ENCODE assay signal across 15 cellular contexts in the genomic region with DNA sequence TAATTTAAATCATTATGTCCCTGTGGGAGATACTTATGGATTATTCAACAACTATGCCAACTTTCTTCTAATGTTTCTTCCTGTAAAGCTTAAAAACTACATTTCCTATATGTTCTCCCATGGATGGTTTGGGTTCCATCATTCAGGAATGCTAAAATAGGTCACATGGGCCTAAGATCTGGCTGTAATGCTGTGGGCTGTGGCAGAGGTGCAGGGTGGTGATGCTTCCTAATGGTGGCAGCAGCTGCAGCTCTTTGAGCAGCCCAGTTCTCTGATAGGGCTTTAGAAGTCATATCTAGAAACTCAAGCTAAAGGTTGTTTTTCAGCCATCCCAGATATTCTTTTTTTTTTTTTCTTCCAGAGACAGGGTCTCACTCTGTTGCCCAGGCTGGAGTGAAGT.
DNase-seq lines count a peak whose midpoint lies in the region; ATAC-seq, FAIRE-seq and TF ChIP-seq lines count a peak whose summit lies in the region.
"Had no signal": no experiment of that assay in that cellular context is flagged by ENCODE, and none has a peak within 500 bp of the region (broad histone marks: within the 10 kb centered on the region; RNA-seq: fewer than 3 reads in every experiment).

No MANE protein-coding gene starts in this region.

- H3K4me2 ChIP-seq in OCI-LY7 (ENCODE audit: low read length) = no peak overlapping the region

- no peaks in the 10 kb centered on the region for H3K9me2 ChIP-seq in OCI-LY7 (ENCODE audit: insufficient read depth, low read length)

- no peak overlapping the region for H2AFZ ChIP-seq in OCI-LY7 (ENCODE audit: low read length)

- intact Hi-C loops in left ventricle myocardium inferior (cut with micrococcal nuclease) (no loop called here), OCI-LY7 (cut with micrococcal nuclease; ENCODE audit: unreplicated experiment) (no loop called here), left ventricle myocardium superior (cut with micrococcal nuclease) (no loop called here), thyroid gland (cut with DNase I) (no loop called here)

- H3K79me2 ChIP-seq in OCI-LY7 (ENCODE audit: insufficient read depth, low read depth, low read length) = no peaks in the 10 kb centered on the region

- ATAC-seq in left ventricle myocardium superior (peak; percentile 60), GM19351 (IDR thresholded peaks at IDR 0.05; ENCODE audit: unreplicated experiment) (no peak)
- ATAC-seq: activated naive CD8-positive, alpha-beta T cell treated with anti-CD3 and anti-CD28 coated beads, Interleukin-2, amount 50 U/mL, for 24 hours had no signal

- no peaks in the 10 kb centered on the region for H4K20me1 ChIP-seq in OCI-LY7 (ENCODE audit: insufficient read depth, low read length)

- H3K27ac ChIP-seq in left ventricle myocardium inferior (replicated peaks) (no peak overlapping the region), right atrium auricular region (peak overlapping the region in 1 of 2 donors; percentile 13), OCI-LY7 (ENCODE audit: low read depth, low read length, poor library complexity, severe bottlenecking) (no peak overlapping the region), thyroid gland (no peak overlapping the region)

- H3K27me3 ChIP-seq in left ventricle myocardium inferior (ENCODE audit: low read depth) = no peaks in the 10 kb centered on the region
- no peaks in the 10 kb centered on the region for H3K27me3 ChIP-seq in right atrium auricular region
- no peaks in the 10 kb centered on the region for H3K27me3 ChIP-seq in thyroid gland

- no peaks in the 10 kb centered on the region for H3K36me3 ChIP-seq in left ventricle myocardium inferior
- H3K36me3 ChIP-seq in right atrium auricular region = no peaks in the 10 kb centered on the region
- H3K36me3 ChIP-seq in OCI-LY7 (ENCODE audit: insufficient read depth, low read length) = peaks cover 22% of the 10 kb centered on the region
- H3K36me3 ChIP-seq in thyroid gland = no peaks in the 10 kb centered on the region

- no peaks in the 10 kb centered on the region for H3K4me1 ChIP-seq in left ventricle myocardium inferior
- no peaks in the 10 kb centered on the region for H3K4me1 ChIP-seq in right atrium auricular region
- no peaks in the 10 kb centered on the region for H3K4me1 ChIP-seq in OCI-LY7 (ENCODE audit: insufficient read depth, low read length, poor library complexity, severe bottlenecking)
- H3K4me1 ChIP-seq in thyroid gland = no peaks in the 10 kb centered on the region

- POLR2A ChIA-PET in OCI-LY7 (lab: Charles Lee) = interaction anchor here (0.6 to 0.7 kb wide), 2 partner anchors 20 to 192 kb away, joined by 4 to 6 read pairs; no protein-coding TSS in a partner anchor

- BruUV-seq in OCI-LY7 (replicated peaks; lab: Mats Ljungman, UMichigan) = no TSS peak

- CTCF ChIA-PET in OCI-LY7 (lab: Charles Lee; ENCODE audit: unreplicated experiment) = no interaction called here

- DNase-seq in left ventricle myocardium inferior (no peak), right atrium auricular region (ENCODE audit: low spot score) (no peak), OCI-LY7 (ENCODE audit: low spot score) (no peak), left ventricle myocardium superior (no peak), thyroid gland (no peak), GM12891 (ENCODE audit: insufficient read length, low spot score) (no peak)
- DNase-seq in activated CD8-positive, alpha-beta memory T cell treated with anti-CD3 and anti-CD28 coated beads, Interleukin-2, amount 50 U/mL, for 4 hours = no peak
- DNase-seq: activated CD4-positive, alpha-beta T cell treated with anti-CD3 and anti-CD28 coated beads for 1 hour; activated naive CD8-positive, alpha-beta T cell treated with anti-CD3 and anti-CD28 coated beads, Interleukin-2, amount 50 U/mL, for 24 hours; activated T-cell treated with anti-CD3 and anti-CD28 coated beads, Interleukin-2, amount 50 U/mL, for 24 hours; DMS153; KG1; NCI-H1694; NCI-H774 had no signal

- H3K9me3 ChIP-seq in left ventricle myocardium inferior (replicated peaks) (peaks cover 12% of the 10 kb centered on the region), right atrium auricular region (no peaks in the 10 kb centered on the region), OCI-LY7 (ENCODE audit: low read length) (no peaks in the 10 kb centered on the region), thyroid gland (no peaks in the 10 kb centered on the region)

- H3K4me3 ChIP-seq in left ventricle myocardium inferior (no peak overlapping the region), right atrium auricular region (no peak overlapping the region), OCI-LY7 (ENCODE audit: low read depth, low read length, poor library complexity, severe bottlenecking) (no peak overlapping the region), thyroid gland (replicated peaks in 1 of 3) (no peak overlapping the region)

- peak; percentile 13 for TF ChIP-seq CTCF in left ventricle myocardium inferior (IDR thresholded peaks at IDR 0.05; ENCODE audit: borderline replicate concordance)
- TF ChIP-seq CTCF in right atrium auricular region (IDR thresholded peaks at IDR 0.05) = no peak
- TF ChIP-seq CTCF in OCI-LY7 (conservative IDR thresholded peaks at IDR 0.05; ENCODE audit: low read length) = 0 out of 2 replicates have a peak, but pooled peaks have one; percentile 30
- TF ChIP-seq CTCF in thyroid gland (IDR thresholded peaks at IDR 0.05) = no peak

- no peak for FAIRE-seq in GM12891 (lab: Jason Lieb, UNC)

- TF ChIP-seq POLR2A in thyroid gland (IDR thresholded peaks at IDR 0.05) = no peak
- TF ChIP-seq POLR2A in GM12891 (IDR thresholded peaks at IDR 0.05; ENCODE audit: low read depth, low read length) = no peak

TF ChIP-seq in GM12891, 5 proteins besides CTCF, POLR2A, EP300 and RAD21:
- TF ChIP-seq POLR2AphosphoS5 (IDR thresholded peaks at IDR 0.05; ENCODE audit: low read depth, low read length) (no peak), PAX5 (IDR thresholded peaks at IDR 0.05; ENCODE audit: insufficient read depth, low read length, severe bottlenecking) (no peak), SPI1 (IDR thresholded peaks at IDR 0.05; ENCODE audit: low read depth, low read length) (no peak), POU2F2 (IDR thresholded peaks at IDR 0.05; ENCODE audit: low read depth, low read length) (no peak), TAF1 (IDR thresholded peaks at IDR 0.05; ENCODE audit: low read depth, low read length) (no peak)

Comparison
In these comparisons a context has a peak if more than half of its experiments do, and no peak if none do; other contexts are left out.
1. CTCF ChIP-seq: peak in left ventricle myocardium inferior (single experiment) and OCI-LY7 (single experiment); none in right atrium auricular region (0 of 2) and thyroid gland (0 of 6).